22 cellular contexts compared by ENCODE assay signal in the genomic region with DNA sequence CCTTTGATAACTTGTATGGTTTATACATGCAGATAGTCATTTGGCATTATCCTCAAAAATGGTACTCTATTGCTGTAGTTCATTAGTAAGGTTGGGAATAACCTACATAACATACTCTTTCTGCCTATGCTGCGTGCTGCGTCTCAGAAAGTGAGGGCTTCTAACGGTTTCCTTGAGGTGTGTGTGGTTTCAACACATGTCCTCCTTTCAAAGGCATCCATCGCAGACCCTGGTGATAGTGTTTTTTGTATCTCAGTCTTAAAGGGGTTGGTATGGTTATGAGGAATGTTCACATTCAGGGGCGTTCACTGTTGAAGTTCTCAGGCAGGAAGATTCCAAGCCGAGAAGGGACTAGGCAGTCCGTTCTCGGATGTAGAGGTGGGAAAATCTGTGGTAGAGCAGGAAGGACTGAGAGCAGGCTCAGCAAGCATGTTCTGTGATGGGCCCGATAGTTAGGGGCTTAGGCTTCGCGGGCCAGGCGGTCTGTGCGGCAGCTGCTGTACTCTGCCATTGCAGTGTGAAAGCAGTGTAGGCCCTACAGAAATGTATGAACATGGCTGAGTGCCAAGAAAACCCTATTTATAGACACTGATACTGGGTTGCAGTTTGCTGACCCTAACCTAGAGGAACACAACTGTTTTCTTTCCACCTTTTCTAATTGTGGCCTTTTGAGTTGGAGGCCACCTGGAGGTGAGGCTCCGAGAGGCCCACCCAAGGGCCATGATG.
A peak's percentile ranks its signal among the peaks of the same experiment; 100 is the strongest.
DNase-seq lines count a peak whose midpoint lies in the region; ATAC-seq and TF ChIP-seq lines count a peak whose summit lies in the region.
"Had no signal": no experiment of that assay in that cellular context is flagged by ENCODE, and none has a peak within 500 bp of the region (broad histone marks: within the 10 kb centered on the region; RNA-seq: fewer than 3 reads in every experiment).

No MANE protein-coding gene starts in this region.

- H3K9me3 Mint-ChIP-seq in activated naive CD8-positive, alpha-beta T cell (ENCODE audit: low read depth) = no peaks in the 10 kb centered on the region
- H3K9me3 Mint-ChIP-seq in natural killer cell = no peaks in the 10 kb centered on the region
- H3K9me3 Mint-ChIP-seq: activated T-cell treated with anti-CD3 and anti-CD28 coated beads, Interleukin-2, amount 50 U/mL, for 24 hours; GM23338 had no signal

- no peak overlapping the region for H3K4me3 Mint-ChIP-seq in activated naive CD8-positive, alpha-beta T cell
- peak overlapping the region; percentile 70 for H3K4me3 Mint-ChIP-seq in natural killer cell
- H3K4me3 Mint-ChIP-seq: activated T-cell treated with anti-CD3 and anti-CD28 coated beads, Interleukin-2, amount 50 U/mL, for 24 hours; GM23338 had no signal

- H3K27me3 Mint-ChIP-seq in activated naive CD8-positive, alpha-beta T cell = no peaks in the 10 kb centered on the region
- H3K27me3 Mint-ChIP-seq in natural killer cell (ENCODE audit: low read depth in 2 of 2) = no peaks in the 10 kb centered on the region
- H3K27me3 Mint-ChIP-seq: activated T-cell treated with anti-CD3 and anti-CD28 coated beads, Interleukin-2, amount 50 U/mL, for 24 hours had no signal

- no peak overlapping the region for H3K4me3 ChIP-seq in Jurkat, Clone E6-1 (ENCODE audit: low read length)
- H3K4me3 ChIP-seq: ascending aorta, GM23338, left lung, mucosa of descending colon had no signal

- peak; percentile 48 to 51 (median 50) for ATAC-seq in natural killer cell
- no peak for ATAC-seq in GM19463 (IDR thresholded peaks at IDR 0.05; ENCODE audit: unreplicated experiment)
- ATAC-seq: activated CD4-positive, CD25-positive, alpha-beta regulatory T cell treated with anti-CD3 and anti-CD28 coated beads, Interleukin-2, amount 50 U/mL, for 24 hours; foreskin keratinocyte; GM23338; HepG2; left lung; mucosa of descending colon; Right ventricle myocardium inferior had no signal

- peak overlapping the region; percentile 72 for H3K27ac Mint-ChIP-seq in activated naive CD8-positive, alpha-beta T cell
- peak overlapping the region; percentile 86 to 92 for H3K27ac Mint-ChIP-seq in natural killer cell
- H3K27ac Mint-ChIP-seq: activated T-cell treated with anti-CD3 and anti-CD28 coated beads, Interleukin-2, amount 50 U/mL, for 24 hours; GM23338 had no signal

- no peak for TF ChIP-seq CTCF in natural killer cell (IDR thresholded peaks at IDR 0.05)

- no peaks in the 10 kb centered on the region for H3K36me3 Mint-ChIP-seq in activated naive CD8-positive, alpha-beta T cell
- H3K36me3 Mint-ChIP-seq in natural killer cell = no peaks in the 10 kb centered on the region

- peaks cover 38% of the 10 kb centered on the region for H3K4me1 Mint-ChIP-seq in activated naive CD8-positive, alpha-beta T cell (ENCODE audit: low read depth)
- peaks cover 27 to 44% of the 10 kb centered on the region in 2 donors for H3K4me1 Mint-ChIP-seq in natural killer cell

- intact Hi-C loops in natural killer cell (cut with micrococcal nuclease) = loop anchor here (5.0 kb wide), 4 partner anchors 110 to 300 kb away; no protein-coding TSS in a partner anchor

- peak; percentile 12 for DNase-seq in DMS 273 (lab: John Stamatoyannopoulos, UW; ENCODE audit: unreplicated experiment)
- DNase-seq in DMS 273 treated with DMSO at 0.1 percent for 48 hours (lab: John Stamatoyannopoulos, UW) = no peak
- DNase-seq in Jurkat, Clone E6-1 (ENCODE audit: low read depth, low spot score) = peak; percentile 73
- DNase-seq in natural killer cell = peak; percentile 14
- DNase-seq in HuH-7.5 (ENCODE audit: low spot score) = no peak
- DNase-seq in UCSD-AML1 (lab: John Stamatoyannopoulos, UW; ENCODE audit: unreplicated experiment) = no peak
- DNase-seq: activated CD8-positive, alpha-beta memory T cell treated with anti-CD3 and anti-CD28 coated beads for 24 hours; activated T-cell treated with anti-CD3 and anti-CD28 coated beads, Interleukin-2, amount 50 U/mL, for 24 hours; effector CD8-positive, alpha-beta T cell; foreskin keratinocyte; left lung; mucosa of descending colon; NCI-H2081 treated with DMSO at 0.1 percent for 48 hours; NCI-H524 treated with DMSO at 0.1 percent for 48 hours; OCI-M1 had no signal

Comparison
In these comparisons a context has a peak if more than half of its experiments do, and no peak if none do; other contexts are left out.
1. DNase-seq: peak in DMS 273 (single experiment), Jurkat, Clone E6-1 (single experiment) and natural killer cell (single experiment); none in DMS 273 treated with DMSO at 0.1 percent for 48 hours (single experiment), HuH-7.5 (single experiment) and UCSD-AML1 (single experiment).